1 cellular context compared by ENCODE assay signal in genomic region chr17:37429442-37429841, GRCh38.
TF ChIP-seq lines count a peak whose summit lies in the region.

No MANE protein-coding gene starts in this region.

TF ChIP-seq in HepG2, 621 proteins besides CTCF, POLR2A, EP300 and RAD21:
- TF ChIP-seq ZNF589 (CRISPR knock-in tag; conservative IDR thresholded peaks at IDR 0.05) (no peak), THAP9 (CRISPR knock-in tag; IDR thresholded peaks at IDR 0.05; ENCODE audit: borderline replicate concordance) (no peak), TSC22D2 (CRISPR knock-in tag; IDR thresholded peaks at IDR 0.05; ENCODE audit: borderline replicate concordance) (no peak), SETDB1 (CRISPR knock-in tag; IDR thresholded peaks at IDR 0.05; ENCODE audit: borderline replicate concordance) (no peak), KDM5B (CRISPR knock-in tag; IDR thresholded peaks at IDR 0.05; ENCODE audit: borderline replicate concordance) (no peak), ATRX (CRISPR knock-in tag; IDR thresholded peaks at IDR 0.05; ENCODE audit: borderline replicate concordance) (no peak), TCF12 (IDR thresholded peaks at IDR 0.05) (no peak), TCF12 (CRISPR knock-in tag; IDR thresholded peaks at IDR 0.05) (no peak), ZNF441 (CRISPR knock-in tag; IDR thresholded peaks at IDR 0.05; ENCODE audit: borderline replicate concordance) (no peak), CENPBD1 (CRISPR knock-in tag; IDR thresholded peaks at IDR 0.05; ENCODE audit: borderline replicate concordance, low read depth) (no peak), ZNF331 (CRISPR knock-in tag; IDR thresholded peaks at IDR 0.05) (no peak), ATAD3A (CRISPR knock-in tag; IDR thresholded peaks at IDR 0.05) (no peak), PHB2 (IDR thresholded peaks at IDR 0.05; ENCODE audit: partially characterized antibody) (no peak), CENPX (CRISPR knock-in tag; IDR thresholded peaks at IDR 0.05) (no peak), ZBTB20 (CRISPR knock-in tag; IDR thresholded peaks at IDR 0.05; ENCODE audit: borderline replicate concordance, low read depth) (no peak), ZNF546 (CRISPR knock-in tag; conservative IDR thresholded peaks at IDR 0.05) (no peak), FIP1L1 (IDR thresholded peaks at IDR 0.05; ENCODE audit: borderline replicate concordance, insufficient read depth, low read depth, low read length) (no peak)
